8 cellular contexts compared by ENCODE assay signal in genomic region chr12:92139634-92140555, GRCh38. TPM values are rescaled to one million over a fixed set of nuclear protein-coding genes. Genes with fewer than 3 reads are reported as not detected.
DNase-seq lines count a peak whose midpoint lies in the region; FAIRE-seq and TF ChIP-seq lines count a peak whose summit lies in the region.

No MANE protein-coding gene starts in this region.

- H3K9me3 ChIP-seq in effector memory CD4-positive, alpha-beta T cell (ENCODE audit: control insufficient read depth, low read length), result no peaks in the 10 kb centered on the region
- peaks cover 0 to 4% of the 10 kb centered on the region in 2 donors for H3K9me3 ChIP-seq in neuronal stem cell (replicated peaks in 1 of 2; ENCODE audit: control insufficient read depth in 2 of 2, insufficient read depth in 1 of 2, low read depth in 1 of 2, low read length in 2 of 2)

- H4K91ac ChIP-seq in neuronal stem cell (ENCODE audit: low read depth, low read length, poor library complexity), result no peak overlapping the region

- H3K23ac ChIP-seq in neuronal stem cell (ENCODE audit: low read depth, low read length, poor library complexity), result no peak overlapping the region

- no peak for FAIRE-seq in D721Med (lab: Jason Lieb, UNC)

- no peak overlapping the region for H4K8ac ChIP-seq in neuronal stem cell (ENCODE audit: low read depth, low read length)

- H3K79me1 ChIP-seq in neuronal stem cell (ENCODE audit: low read depth, low read length), result no peaks in the 10 kb centered on the region

- no peak overlapping the region for H3K18ac ChIP-seq in neuronal stem cell (ENCODE audit: low read length)

- TF ChIP-seq CTCF in D721Med (IDR thresholded peaks at IDR 0.05; ENCODE audit: insufficient read depth, missing control alignments), result no peak

- H3K14ac ChIP-seq in neuronal stem cell (ENCODE audit: low read length), result no peak overlapping the region

- peak overlapping the region; percentile 91 for H3K27ac ChIP-seq in effector memory CD4-positive, alpha-beta T cell (ENCODE audit: insufficient read depth, low read length, poor library complexity, severe bottlenecking)
- no peak overlapping the region for H3K27ac ChIP-seq in neuronal stem cell (replicated peaks; ENCODE audit: low read length)

- peak overlapping the region; percentile 41 for H3K4me2 ChIP-seq in neuronal stem cell (ENCODE audit: insufficient read depth, low read length, poor library complexity, severe bottlenecking)

- no peak overlapping the region for H2AFZ ChIP-seq in neuronal stem cell (ENCODE audit: low read length)

- peaks cover 51% of the 10 kb centered on the region for H3K36me3 ChIP-seq in effector memory CD4-positive, alpha-beta T cell (ENCODE audit: control insufficient read depth, insufficient read depth, low read length)
- H3K36me3 ChIP-seq in neuronal stem cell (replicated peaks in 1 of 2; ENCODE audit: control insufficient read depth in 2 of 2, insufficient read depth in 2 of 2, low read length in 2 of 2), result peaks cover 2 to 79% of the 10 kb centered on the region in 2 donors

- no peak overlapping the region for H2BK120ac ChIP-seq in neuronal stem cell (ENCODE audit: low read depth, low read length)

- H2BK12ac ChIP-seq in neuronal stem cell (ENCODE audit: low read length), result no peak overlapping the region

- no peak overlapping the region for H3K4ac ChIP-seq in neuronal stem cell (ENCODE audit: low read length)

- H3K4me3 ChIP-seq in effector memory CD4-positive, alpha-beta T cell (ENCODE audit: insufficient read depth, low read depth, low read length, poor library complexity, severe bottlenecking), result peak overlapping the region; percentile 87
- H3K4me3 ChIP-seq in neuronal stem cell (ENCODE audit: low read length in 2 of 2), result peak overlapping the region; percentile 61 to 96

- H3K4me1 ChIP-seq in effector memory CD4-positive, alpha-beta T cell (ENCODE audit: control insufficient read depth, insufficient read depth, low read length, poor library complexity, severe bottlenecking), result peaks cover 9% of the 10 kb centered on the region
- peaks cover 3 to 18% of the 10 kb centered on the region in 2 donors for H3K4me1 ChIP-seq in neuronal stem cell (ENCODE audit: control insufficient read depth in 2 of 2, insufficient read depth in 1 of 2, low read depth in 1 of 2, low read length in 2 of 2)

- no peak overlapping the region for H3K9ac ChIP-seq in neuronal stem cell (ENCODE audit: low read depth, low read length, poor library complexity)

- no CpG with 5 or more reads among the region's 4 CpGs for WGBS in neuronal stem cell (ENCODE audit: extremely low coverage in 2 of 2, insufficient read length in 2 of 2, insufficient replicate concordance in 1 of 2), 2 donors

- DNase-seq in EH (ENCODE audit: low read depth) (peak; percentile 34), NCI-H146 treated with DMSO at 0.1 percent for 48 hours (lab: John Stamatoyannopoulos, UW; ENCODE audit: unreplicated experiment) (peak; percentile 12), neuronal stem cell (ENCODE audit: low spot score) (no peak), cerebellum (ENCODE audit: low spot score) (no peak), cortex of kidney (lab: John Stamatoyannopoulos, UW) (no peak), posterior cingulate gyrus (no peak), D721Med (ENCODE audit: insufficient read length, low spot score) (no peak)
- DNase-seq in effector memory CD4-positive, alpha-beta T cell, result no peak

- intact Hi-C loops in posterior cingulate gyrus (cut with DNase I), result loop anchor here (5.0 kb wide), 4 partner anchors 103 to 758 kb away; no protein-coding TSS in a partner anchor

- H2BK5ac ChIP-seq in neuronal stem cell (ENCODE audit: low read length), result no peak overlapping the region

- no peak overlapping the region for H2AK5ac ChIP-seq in neuronal stem cell (ENCODE audit: low read depth, low read length)

- no peaks in the 10 kb centered on the region for H3K27me3 ChIP-seq in effector memory CD4-positive, alpha-beta T cell (replicated peaks; ENCODE audit: control insufficient read depth, insufficient read depth, low read length, poor library complexity, severe bottlenecking)
- no peaks in the 10 kb centered on the region for H3K27me3 ChIP-seq in neuronal stem cell (ENCODE audit: control insufficient read depth in 3 of 3, insufficient read depth in 3 of 3, low read depth in 1 of 3, low read length in 3 of 3)

- H2BK15ac ChIP-seq in neuronal stem cell (ENCODE audit: low read length), result no peak overlapping the region

RNA-seq across cellular contexts. Expression of gene BTG1, which starts 5.8 kb away (rescaled TPM):
- polyA plus RNA-seq in neuronal stem cell (2013, experiment 1 of 2), result 44.8 TPM
- polyA plus RNA-seq in neuronal stem cell (2013, experiment 2 of 2), result 46.5 TPM
- 47.0 TPM for total RNA-seq in cerebellum

Comparison
In these comparisons a context has a peak if more than half of its experiments do, and no peak if none do; other contexts are left out.
1. DNase-seq: peak in EH (single experiment) and NCI-H146 treated with DMSO at 0.1 percent for 48 hours (single experiment); none in effector memory CD4-positive, alpha-beta T cell (0 of 3), neuronal stem cell (single experiment), cerebellum (single experiment), cortex of kidney (single experiment), posterior cingulate gyrus (0 of 10) and D721Med (single experiment).